35 cellular contexts compared by ENCODE assay signal in the genomic region with DNA sequence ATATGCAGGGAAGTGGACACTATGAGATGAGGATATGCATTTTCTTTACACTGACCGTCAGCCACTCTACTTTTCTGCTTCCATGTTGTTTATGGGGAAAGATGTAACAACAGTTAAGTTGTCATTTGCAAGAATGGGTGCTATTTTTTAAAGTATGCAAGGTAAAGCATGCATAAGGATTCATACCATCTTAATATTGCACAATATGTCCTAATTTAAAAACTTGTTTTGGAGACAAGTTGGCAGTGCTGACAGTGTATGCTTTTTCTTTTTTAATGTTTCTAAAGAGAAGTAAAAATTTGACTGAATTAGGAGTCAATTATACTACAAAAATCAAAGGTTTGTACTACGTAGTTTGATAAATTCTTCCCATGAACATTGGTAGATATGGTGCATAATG.
"Had no signal": no experiment of that assay in that cellular context is flagged by ENCODE, and none has a peak within 500 bp of the region (broad histone marks: within the 10 kb centered on the region; RNA-seq: fewer than 3 reads in every experiment).

No MANE protein-coding gene starts in this region.

- DNase-seq: Kasumi-1, MG63, MM.1S, MV-4-11, NCI-H1048, NCI-H1092, NCI-H1092 treated with DMSO at 0.1 percent for 48 hours, NCI-H1105, NCI-H1105 treated with DMSO at 0.1 percent for 48 hours, NCI-H1417, NCI-H1436, NCI-H1436 treated with DMSO at 0.1 percent for 48 hours, NCI-H146, NCI-H1694, NCI-H1694 treated with DMSO at 0.1 percent for 48 hours, NCI-H187, NCI-H187 treated with DMSO at 0.1 percent for 48 hours, NCI-H1930, NCI-H2029, NCI-H2029 treated with DMSO at 0.1 percent for 48 hours, NCI-H2081, NCI-H2081 treated with DMSO at 0.1 percent for 48 hours, NCI-H2107, NCI-H2171, NCI-H2171 treated with DMSO at 0.1 percent for 48 hours, NCI-H2227 treated with DMSO at 0.1 percent for 48 hours, NCI-H226, NCI-H345, NCI-H446, NCI-H446 treated with DMSO at 0.1 percent for 48 hours, NCI-H510A, NCI-H510A treated with DMSO at 0.1 percent for 48 hours, NCI-H524, NCI-H524 treated with DMSO at 0.1 percent for 48 hours, NCI-H526 had no signal

- H3K27me3 ChIP-seq: MG63 had no signal

- H3K4me3 ChIP-seq: MG63 had no signal

- H3K36me3 ChIP-seq: MG63 had no signal
